1 cellular context compared by ENCODE assay signal in the genomic region with DNA sequence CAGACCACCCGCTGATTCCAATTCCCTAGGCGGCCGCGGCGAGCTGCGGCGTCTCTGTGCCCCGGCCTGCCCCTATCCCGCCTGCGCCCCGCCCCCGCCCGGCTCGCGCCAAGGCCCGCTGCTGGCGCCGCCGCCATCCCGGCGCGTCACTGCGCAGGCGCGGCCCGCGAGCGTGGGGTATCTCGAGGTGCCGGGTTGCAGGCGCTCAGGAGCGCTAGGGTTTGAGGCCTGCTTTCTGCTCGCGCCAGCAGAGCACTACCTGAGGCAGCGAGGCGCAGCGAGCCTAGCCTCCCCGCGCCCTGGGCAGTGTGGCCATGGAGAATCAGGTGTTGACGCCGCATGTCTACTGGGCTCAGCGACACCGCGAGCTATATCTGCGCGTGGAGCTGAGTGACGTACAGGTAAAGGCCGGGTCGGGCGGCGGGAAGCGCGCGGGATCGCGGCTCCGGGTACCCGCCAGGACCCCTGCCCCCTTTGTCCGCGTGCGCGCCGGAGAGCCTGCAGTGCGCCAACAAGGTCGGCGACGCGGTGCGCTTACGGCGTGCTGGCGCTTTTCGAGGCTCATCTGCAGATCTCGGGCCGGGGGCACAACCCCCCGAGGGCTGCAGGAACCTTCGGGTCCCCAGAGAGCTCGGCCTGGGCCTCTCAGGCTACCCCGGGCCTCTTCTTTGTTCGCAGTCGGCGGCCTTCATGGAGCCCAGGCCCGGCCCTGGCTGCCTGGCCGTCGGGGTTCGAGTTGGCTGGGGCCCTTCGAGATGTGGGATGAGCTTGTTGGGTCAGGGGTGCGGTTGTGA.
A peak's percentile ranks its signal among the peaks of the same experiment; 100 is the strongest.
TF ChIP-seq lines count a peak whose summit lies in the region.

A gene with protein sequence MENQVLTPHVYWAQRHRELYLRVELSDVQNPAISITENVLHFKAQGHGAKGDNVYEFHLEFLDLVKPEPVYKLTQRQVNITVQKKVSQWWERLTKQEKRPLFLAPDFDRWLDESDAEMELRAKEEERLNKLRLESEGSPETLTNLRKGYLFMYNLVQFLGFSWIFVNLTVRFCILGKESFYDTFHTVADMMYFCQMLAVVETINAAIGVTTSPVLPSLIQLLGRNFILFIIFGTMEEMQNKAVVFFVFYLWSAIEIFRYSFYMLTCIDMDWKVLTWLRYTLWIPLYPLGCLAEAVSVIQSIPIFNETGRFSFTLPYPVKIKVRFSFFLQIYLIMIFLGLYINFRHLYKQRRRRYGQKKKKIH (plus strand): TSS at position 146 of the 794 bp plus-strand sequence. CDS start 169 bp downstream, at position 315.

TF ChIP-seq in A549, 52 proteins besides CTCF, POLR2A, EP300 and RAD21 (continued from another document):
- TF ChIP-seq, protein P1, sequence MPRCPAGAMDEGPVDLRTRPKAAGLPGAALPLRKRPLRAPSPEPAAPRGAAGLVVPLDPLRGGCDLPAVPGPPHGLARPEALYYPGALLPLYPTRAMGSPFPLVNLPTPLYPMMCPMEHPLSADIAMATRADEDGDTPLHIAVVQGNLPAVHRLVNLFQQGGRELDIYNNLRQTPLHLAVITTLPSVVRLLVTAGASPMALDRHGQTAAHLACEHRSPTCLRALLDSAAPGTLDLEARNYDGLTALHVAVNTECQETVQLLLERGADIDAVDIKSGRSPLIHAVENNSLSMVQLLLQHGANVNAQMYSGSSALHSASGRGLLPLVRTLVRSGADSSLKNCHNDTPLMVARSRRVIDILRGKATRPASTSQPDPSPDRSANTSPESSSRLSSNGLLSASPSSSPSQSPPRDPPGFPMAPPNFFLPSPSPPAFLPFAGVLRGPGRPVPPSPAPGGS (IDR thresholded peaks at IDR 0.05) = peak; percentile 70; the same call in 2 of the 3 replicates
- no peak for TF ChIP-seq FOSB (CRISPR knock-in tag; IDR thresholded peaks at IDR 0.05)
- TF ChIP-seq, protein P2, sequence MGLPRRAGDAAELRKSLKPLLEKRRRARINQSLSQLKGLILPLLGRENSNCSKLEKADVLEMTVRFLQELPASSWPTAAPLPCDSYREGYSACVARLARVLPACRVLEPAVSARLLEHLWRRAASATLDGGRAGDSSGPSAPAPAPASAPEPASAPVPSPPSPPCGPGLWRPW (IDR thresholded peaks at IDR 0.05) = no peak
- peak; percentile 43 to 86; a peak in 4 of 5 replicates for TF ChIP-seq JUN (IDR thresholded peaks at IDR 0.05)
- TF ChIP-seq, protein P3, sequence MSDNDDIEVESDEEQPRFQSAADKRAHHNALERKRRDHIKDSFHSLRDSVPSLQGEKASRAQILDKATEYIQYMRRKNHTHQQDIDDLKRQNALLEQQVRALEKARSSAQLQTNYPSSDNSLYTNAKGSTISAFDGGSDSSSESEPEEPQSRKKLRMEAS (IDR thresholded peaks at IDR 0.05) = peak; percentile 97
- 0 out of 2 replicates have a peak, but pooled peaks have one; percentile 22 for TF ChIP-seq GATA3 (IDR thresholded peaks at IDR 0.05; ENCODE audit: borderline replicate concordance)
- peak; percentile 39; the same call in 1 of the 2 replicates for TF ChIP-seq TFCP2L1 (CRISPR knock-in tag; IDR thresholded peaks at IDR 0.05)
- TF ChIP-seq, protein P4, sequence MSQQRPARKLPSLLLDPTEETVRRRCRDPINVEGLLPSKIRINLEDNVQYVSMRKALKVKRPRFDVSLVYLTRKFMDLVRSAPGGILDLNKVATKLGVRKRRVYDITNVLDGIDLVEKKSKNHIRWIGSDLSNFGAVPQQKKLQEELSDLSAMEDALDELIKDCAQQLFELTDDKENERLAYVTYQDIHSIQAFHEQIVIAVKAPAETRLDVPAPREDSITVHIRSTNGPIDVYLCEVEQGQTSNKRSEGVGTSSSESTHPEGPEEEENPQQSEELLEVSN (IDR thresholded peaks at IDR 0.05; ENCODE audit: borderline replicate concordance, low read depth) = peak; percentile 95
- no peak; the same call in 1 of the 2 replicates for TF ChIP-seq CHD4 (IDR thresholded peaks at IDR 0.05; ENCODE audit: borderline replicate concordance)
- TF ChIP-seq CHD2 (IDR thresholded peaks at IDR 0.05; ENCODE audit: low read length, partially characterized antibody) = peak; percentile 10
